ENCODE assay signal across 1 cellular context in the genomic region with DNA sequence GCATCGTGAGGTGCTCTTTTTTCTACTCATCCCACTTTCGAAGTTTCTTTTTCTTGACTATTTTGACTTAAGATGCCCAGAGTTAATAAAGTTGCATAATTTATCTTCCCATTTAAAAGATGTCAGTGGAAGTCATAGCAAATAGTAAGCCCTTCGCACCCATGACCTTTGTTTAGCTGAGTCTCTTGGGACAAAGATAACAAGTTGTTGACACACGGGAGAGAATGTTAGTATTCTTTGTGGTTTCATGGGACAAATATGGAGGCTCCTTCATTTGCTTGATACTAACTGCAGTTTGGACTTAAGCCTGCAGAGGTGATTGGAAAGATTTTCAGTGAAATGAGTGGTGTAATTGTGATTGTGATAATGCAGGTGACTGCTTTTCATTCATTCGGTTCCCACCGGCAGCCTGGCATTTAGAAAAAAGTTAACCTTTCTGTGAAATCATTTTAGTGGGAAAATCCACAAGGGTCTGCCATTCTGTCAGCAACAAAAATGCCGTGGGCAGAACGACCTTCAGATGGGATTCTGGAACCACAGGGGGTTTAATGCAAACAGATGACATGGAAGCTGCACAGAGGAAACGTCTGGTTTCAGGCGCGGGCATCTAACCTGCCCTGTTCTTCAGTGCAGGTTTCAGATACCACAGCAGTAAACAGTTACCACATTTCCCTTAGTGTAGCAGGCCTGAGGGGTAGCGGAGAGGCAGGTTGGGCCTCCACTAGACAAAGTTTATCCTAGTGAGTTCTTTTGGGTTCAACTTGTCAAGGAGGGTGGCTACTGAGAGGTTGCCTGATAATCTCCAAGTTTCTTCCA.
TF ChIP-seq lines count a peak whose summit lies in the region.

No MANE protein-coding gene starts in this region.

TF ChIP-seq in HepG2, 621 proteins besides CTCF, POLR2A, EP300 and RAD21 (continued from another document and continues in another):
- TF ChIP-seq MIER2 (CRISPR knock-in tag; IDR thresholded peaks at IDR 0.05) (peak; percentile 59; the same call in 1 of the 2 replicates), TCF12 (IDR thresholded peaks at IDR 0.05) (no peak), TCF12 (CRISPR knock-in tag; IDR thresholded peaks at IDR 0.05) (no peak), ELF3 (CRISPR knock-in tag; IDR thresholded peaks at IDR 0.05) (0 out of 2 replicates have a peak, but pooled peaks have one; percentile 21), ZNF160 (CRISPR knock-in tag; IDR thresholded peaks at IDR 0.05) (no peak), ZNF614 (CRISPR knock-in tag; IDR thresholded peaks at IDR 0.05; ENCODE audit: borderline replicate concordance) (0 out of 2 replicates have a peak, but pooled peaks have one; percentile 63), ZNF776 (CRISPR knock-in tag; IDR thresholded peaks at IDR 0.05) (no peak), MED1 (CRISPR knock-in tag; IDR thresholded peaks at IDR 0.05) (0 out of 2 replicates have a peak, but pooled peaks have one; percentile 39), ZNF556 (CRISPR knock-in tag; IDR thresholded peaks at IDR 0.05; ENCODE audit: borderline replicate concordance) (no peak), HDAC2 (CRISPR knock-in tag; IDR thresholded peaks at IDR 0.05) (peak; percentile 90), ZNF430 (CRISPR knock-in tag; IDR thresholded peaks at IDR 0.05) (no peak), HMG20A (CRISPR knock-in tag; IDR thresholded peaks at IDR 0.05; ENCODE audit: borderline replicate concordance) (peak; percentile 86; the same call in 1 of the 2 replicates), ZNF432 (CRISPR knock-in tag; IDR thresholded peaks at IDR 0.05; ENCODE audit: borderline replicate concordance) (no peak), RBM22 (optimal IDR thresholded peaks at IDR 0.05; ENCODE audit: low read length) (no peak), NFYC (CRISPR knock-in tag; IDR thresholded peaks at IDR 0.05) (no peak), SYNCRIP (IDR thresholded peaks at IDR 0.05; ENCODE audit: insufficient read depth, low read depth, low read length) (no peak), ASH2L (IDR thresholded peaks at IDR 0.05; ENCODE audit: insufficient read length, low read depth, low read length) (peak; percentile 43), ZSCAN9 (CRISPR knock-in tag; IDR thresholded peaks at IDR 0.05; ENCODE audit: borderline replicate concordance) (0 out of 2 replicates have a peak, but pooled peaks have one; percentile 67), ZNF850 (CRISPR knock-in tag; conservative IDR thresholded peaks at IDR 0.05) (no peak), ZFX (CRISPR knock-in tag; IDR thresholded peaks at IDR 0.05; ENCODE audit: low read depth) (no peak), SRSF4 (IDR thresholded peaks at IDR 0.05; ENCODE audit: low read depth, low read length, poor library complexity, severe bottlenecking) (no peak), NFRKB (IDR thresholded peaks at IDR 0.05) (no peak), NR2F2 (IDR thresholded peaks at IDR 0.05; ENCODE audit: borderline replicate concordance, low read depth) (peak; percentile 90), ZNF225 (CRISPR knock-in tag; IDR thresholded peaks at IDR 0.05) (no peak), ZNF329 (CRISPR knock-in tag; IDR thresholded peaks at IDR 0.05; ENCODE audit: low read depth) (no peak), ZBTB7B (CRISPR knock-in tag; IDR thresholded peaks at IDR 0.05) (peak; percentile 37; the same call in 1 of the 2 replicates), SIX1 (CRISPR knock-in tag; IDR thresholded peaks at IDR 0.05; ENCODE audit: borderline replicate concordance) (no peak; the same call in 1 of the 2 replicates), HMG20B (CRISPR knock-in tag; conservative IDR thresholded peaks at IDR 0.05) (peak; percentile 20; the same call in 1 of the 2 replicates), EEA1 (CRISPR knock-in tag; IDR thresholded peaks at IDR 0.05; ENCODE audit: borderline replicate concordance) (no peak), ZNF234 (CRISPR knock-in tag; conservative IDR thresholded peaks at IDR 0.05) (no peak), CREB1 (IDR thresholded peaks at IDR 0.05) (no peak), CREB1 (CRISPR knock-in tag; IDR thresholded peaks at IDR 0.05) (peak; percentile 45; the same call in 1 of the 2 replicates), ZNF331 (CRISPR knock-in tag; IDR thresholded peaks at IDR 0.05) (no peak), TBX2 (CRISPR knock-in tag; IDR thresholded peaks at IDR 0.05; ENCODE audit: borderline replicate concordance) (peak; percentile 25; the same call in 1 of the 2 replicates), BRCA1 (CRISPR knock-in tag; IDR thresholded peaks at IDR 0.05) (no peak), SMYD3 (CRISPR knock-in tag; IDR thresholded peaks at IDR 0.05) (no peak), SKI (IDR thresholded peaks at IDR 0.05; ENCODE audit: partially characterized antibody) (peak; percentile 43), ZNF468 (CRISPR knock-in tag; IDR thresholded peaks at IDR 0.05) (no peak), SCMH1 (CRISPR knock-in tag; IDR thresholded peaks at IDR 0.05; ENCODE audit: borderline replicate concordance) (no peak), ARID2 (CRISPR knock-in tag; IDR thresholded peaks at IDR 0.05; ENCODE audit: borderline replicate concordance) (peak; percentile 93), ZNF44 (CRISPR knock-in tag; IDR thresholded peaks at IDR 0.05) (no peak), AKAP8 (CRISPR knock-in tag; IDR thresholded peaks at IDR 0.05) (no peak), POLR2G (IDR thresholded peaks at IDR 0.05; ENCODE audit: low read depth, low read length) (no peak), KDM5A (IDR thresholded peaks at IDR 0.05; ENCODE audit: borderline replicate concordance, low read length) (no peak)
- TF ChIP-seq, protein P1, sequence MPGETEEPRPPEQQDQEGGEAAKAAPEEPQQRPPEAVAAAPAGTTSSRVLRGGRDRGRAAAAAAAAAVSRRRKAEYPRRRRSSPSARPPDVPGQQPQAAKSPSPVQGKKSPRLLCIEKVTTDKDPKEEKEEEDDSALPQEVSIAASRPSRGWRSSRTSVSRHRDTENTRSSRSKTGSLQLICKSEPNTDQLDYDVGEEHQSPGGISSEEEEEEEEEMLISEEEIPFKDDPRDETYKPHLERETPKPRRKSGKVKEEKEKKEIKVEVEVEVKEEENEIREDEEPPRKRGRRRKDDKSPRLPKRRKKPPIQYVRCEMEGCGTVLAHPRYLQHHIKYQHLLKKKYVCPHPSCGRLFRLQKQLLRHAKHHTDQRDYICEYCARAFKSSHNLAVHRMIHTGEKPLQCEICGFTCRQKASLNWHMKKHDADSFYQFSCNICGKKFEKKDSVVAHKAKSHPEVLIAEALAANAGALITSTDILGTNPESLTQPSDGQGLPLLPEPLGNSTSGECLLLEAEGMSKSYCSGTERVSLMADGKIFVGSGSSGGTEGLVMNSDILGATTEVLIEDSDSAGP (CRISPR knock-in tag; IDR thresholded peaks at IDR 0.05; ENCODE audit: borderline replicate concordance), result no peak
- TF ChIP-seq, protein P2, sequence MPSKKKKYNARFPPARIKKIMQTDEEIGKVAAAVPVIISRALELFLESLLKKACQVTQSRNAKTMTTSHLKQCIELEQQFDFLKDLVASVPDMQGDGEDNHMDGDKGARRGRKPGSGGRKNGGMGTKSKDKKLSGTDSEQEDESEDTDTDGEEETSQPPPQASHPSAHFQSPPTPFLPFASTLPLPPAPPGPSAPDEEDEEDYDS (CRISPR knock-in tag; IDR thresholded peaks at IDR 0.05), result peak; percentile 62
- TF ChIP-seq, protein P3, sequence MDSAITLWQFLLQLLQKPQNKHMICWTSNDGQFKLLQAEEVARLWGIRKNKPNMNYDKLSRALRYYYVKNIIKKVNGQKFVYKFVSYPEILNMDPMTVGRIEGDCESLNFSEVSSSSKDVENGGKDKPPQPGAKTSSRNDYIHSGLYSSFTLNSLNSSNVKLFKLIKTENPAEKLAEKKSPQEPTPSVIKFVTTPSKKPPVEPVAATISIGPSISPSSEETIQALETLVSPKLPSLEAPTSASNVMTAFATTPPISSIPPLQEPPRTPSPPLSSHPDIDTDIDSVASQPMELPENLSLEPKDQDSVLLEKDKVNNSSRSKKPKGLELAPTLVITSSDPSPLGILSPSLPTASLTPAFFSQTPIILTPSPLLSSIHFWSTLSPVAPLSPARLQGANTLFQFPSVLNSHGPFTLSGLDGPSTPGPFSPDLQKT (CRISPR knock-in tag; IDR thresholded peaks at IDR 0.05; ENCODE audit: borderline replicate concordance), result no peak
- TF ChIP-seq, protein P4, sequence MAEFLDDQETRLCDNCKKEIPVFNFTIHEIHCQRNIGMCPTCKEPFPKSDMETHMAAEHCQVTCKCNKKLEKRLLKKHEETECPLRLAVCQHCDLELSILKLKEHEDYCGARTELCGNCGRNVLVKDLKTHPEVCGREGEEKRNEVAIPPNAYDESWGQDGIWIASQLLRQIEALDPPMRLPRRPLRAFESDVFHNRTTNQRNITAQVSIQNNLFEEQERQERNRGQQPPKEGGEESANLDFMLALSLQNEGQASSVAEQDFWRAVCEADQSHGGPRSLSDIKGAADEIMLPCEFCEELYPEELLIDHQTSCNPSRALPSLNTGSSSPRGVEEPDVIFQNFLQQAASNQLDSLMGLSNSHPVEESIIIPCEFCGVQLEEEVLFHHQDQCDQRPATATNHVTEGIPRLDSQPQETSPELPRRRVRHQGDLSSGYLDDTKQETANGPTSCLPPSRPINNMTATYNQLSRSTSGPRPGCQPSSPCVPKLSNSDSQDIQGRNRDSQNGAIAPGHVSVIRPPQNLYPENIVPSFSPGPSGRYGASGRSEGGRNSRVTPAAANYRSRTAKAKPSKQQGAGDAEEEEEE (CRISPR knock-in tag; IDR thresholded peaks at IDR 0.05; ENCODE audit: borderline replicate concordance), result no peak
- TF ChIP-seq, protein P5, sequence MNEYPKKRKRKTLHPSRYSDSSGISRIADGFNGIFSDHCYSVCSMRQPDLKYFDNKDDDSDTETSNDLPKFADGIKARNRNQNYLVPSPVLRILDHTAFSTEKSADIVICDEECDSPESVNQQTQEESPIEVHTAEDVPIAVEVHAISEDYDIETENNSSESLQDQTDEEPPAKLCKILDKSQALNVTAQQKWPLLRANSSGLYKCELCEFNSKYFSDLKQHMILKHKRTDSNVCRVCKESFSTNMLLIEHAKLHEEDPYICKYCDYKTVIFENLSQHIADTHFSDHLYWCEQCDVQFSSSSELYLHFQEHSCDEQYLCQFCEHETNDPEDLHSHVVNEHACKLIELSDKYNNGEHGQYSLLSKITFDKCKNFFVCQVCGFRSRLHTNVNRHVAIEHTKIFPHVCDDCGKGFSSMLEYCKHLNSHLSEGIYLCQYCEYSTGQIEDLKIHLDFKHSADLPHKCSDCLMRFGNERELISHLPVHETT (CRISPR knock-in tag; conservative IDR thresholded peaks at IDR 0.05), result 0 out of 2 replicates have a peak, but pooled peaks have one; percentile 32
- TF ChIP-seq, protein P6, sequence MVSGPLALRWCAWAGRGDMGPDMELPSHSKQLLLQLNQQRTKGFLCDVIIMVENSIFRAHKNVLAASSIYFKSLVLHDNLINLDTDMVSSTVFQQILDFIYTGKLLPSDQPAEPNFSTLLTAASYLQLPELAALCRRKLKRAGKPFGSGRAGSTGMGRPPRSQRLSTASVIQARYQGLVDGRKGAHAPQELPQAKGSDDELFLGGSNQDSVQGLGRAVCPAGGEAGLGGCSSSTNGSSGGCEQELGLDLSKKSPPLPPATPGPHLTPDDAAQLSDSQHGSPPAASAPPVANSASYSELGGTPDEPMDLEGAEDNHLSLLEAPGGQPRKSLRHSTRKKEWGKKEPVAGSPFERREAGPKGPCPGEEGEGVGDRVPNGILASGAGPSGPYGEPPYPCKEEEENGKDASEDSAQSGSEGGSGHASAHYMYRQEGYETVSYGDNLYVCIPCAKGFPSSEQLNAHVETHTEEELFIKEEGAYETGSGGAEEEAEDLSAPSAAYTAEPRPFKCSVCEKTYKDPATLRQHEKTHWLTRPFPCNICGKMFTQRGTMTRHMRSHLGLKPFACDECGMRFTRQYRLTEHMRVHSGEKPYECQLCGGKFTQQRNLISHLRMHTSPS (CRISPR knock-in tag; IDR thresholded peaks at IDR 0.05; ENCODE audit: low read depth), result no peak
- TF ChIP-seq, protein P7, sequence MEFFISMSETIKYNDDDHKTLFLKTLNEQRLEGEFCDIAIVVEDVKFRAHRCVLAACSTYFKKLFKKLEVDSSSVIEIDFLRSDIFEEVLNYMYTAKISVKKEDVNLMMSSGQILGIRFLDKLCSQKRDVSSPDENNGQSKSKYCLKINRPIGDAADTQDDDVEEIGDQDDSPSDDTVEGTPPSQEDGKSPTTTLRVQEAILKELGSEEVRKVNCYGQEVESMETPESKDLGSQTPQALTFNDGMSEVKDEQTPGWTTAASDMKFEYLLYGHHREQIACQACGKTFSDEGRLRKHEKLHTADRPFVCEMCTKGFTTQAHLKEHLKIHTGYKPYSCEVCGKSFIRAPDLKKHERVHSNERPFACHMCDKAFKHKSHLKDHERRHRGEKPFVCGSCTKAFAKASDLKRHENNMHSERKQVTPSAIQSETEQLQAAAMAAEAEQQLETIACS (CRISPR knock-in tag; IDR thresholded peaks at IDR 0.05), result no peak
- TF ChIP-seq, protein P8, sequence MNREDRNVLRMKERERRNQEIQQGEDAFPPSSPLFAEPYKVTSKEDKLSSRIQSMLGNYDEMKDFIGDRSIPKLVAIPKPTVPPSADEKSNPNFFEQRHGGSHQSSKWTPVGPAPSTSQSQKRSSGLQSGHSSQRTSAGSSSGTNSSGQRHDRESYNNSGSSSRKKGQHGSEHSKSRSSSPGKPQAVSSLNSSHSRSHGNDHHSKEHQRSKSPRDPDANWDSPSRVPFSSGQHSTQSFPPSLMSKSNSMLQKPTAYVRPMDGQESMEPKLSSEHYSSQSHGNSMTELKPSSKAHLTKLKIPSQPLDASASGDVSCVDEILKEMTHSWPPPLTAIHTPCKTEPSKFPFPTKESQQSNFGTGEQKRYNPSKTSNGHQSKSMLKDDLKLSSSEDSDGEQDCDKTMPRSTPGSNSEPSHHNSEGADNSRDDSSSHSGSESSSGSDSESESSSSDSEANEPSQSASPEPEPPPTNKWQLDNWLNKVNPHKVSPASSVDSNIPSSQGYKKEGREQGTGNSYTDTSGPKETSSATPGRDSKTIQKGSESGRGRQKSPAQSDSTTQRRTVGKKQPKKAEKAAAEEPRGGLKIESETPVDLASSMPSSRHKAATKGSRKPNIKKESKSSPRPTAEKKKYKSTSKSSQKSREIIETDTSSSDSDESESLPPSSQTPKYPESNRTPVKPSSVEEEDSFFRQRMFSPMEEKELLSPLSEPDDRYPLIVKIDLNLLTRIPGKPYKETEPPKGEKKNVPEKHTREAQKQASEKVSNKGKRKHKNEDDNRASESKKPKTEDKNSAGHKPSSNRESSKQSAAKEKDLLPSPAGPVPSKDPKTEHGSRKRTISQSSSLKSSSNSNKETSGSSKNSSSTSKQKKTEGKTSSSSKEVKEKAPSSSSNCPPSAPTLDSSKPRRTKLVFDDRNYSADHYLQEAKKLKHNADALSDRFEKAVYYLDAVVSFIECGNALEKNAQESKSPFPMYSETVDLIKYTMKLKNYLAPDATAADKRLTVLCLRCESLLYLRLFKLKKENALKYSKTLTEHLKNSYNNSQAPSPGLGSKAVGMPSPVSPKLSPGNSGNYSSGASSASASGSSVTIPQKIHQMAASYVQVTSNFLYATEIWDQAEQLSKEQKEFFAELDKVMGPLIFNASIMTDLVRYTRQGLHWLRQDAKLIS (CRISPR knock-in tag; IDR thresholded peaks at IDR 0.05), result no peak
- TF ChIP-seq, protein P9, sequence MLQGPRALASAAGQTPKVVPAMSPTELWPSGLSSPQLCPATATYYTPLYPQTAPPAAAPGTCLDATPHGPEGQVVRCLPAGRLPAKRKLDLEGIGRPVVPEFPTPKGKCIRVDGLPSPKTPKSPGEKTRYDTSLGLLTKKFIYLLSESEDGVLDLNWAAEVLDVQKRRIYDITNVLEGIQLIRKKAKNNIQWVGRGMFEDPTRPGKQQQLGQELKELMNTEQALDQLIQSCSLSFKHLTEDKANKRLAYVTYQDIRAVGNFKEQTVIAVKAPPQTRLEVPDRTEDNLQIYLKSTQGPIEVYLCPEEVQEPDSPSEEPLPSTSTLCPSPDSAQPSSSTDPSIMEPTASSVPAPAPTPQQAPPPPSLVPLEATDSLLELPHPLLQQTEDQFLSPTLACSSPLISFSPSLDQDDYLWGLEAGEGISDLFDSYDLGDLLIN (CRISPR knock-in tag; IDR thresholded peaks at IDR 0.05; ENCODE audit: borderline replicate concordance), result no peak
